16 cellular contexts compared by ENCODE assay signal in the genomic region with DNA sequence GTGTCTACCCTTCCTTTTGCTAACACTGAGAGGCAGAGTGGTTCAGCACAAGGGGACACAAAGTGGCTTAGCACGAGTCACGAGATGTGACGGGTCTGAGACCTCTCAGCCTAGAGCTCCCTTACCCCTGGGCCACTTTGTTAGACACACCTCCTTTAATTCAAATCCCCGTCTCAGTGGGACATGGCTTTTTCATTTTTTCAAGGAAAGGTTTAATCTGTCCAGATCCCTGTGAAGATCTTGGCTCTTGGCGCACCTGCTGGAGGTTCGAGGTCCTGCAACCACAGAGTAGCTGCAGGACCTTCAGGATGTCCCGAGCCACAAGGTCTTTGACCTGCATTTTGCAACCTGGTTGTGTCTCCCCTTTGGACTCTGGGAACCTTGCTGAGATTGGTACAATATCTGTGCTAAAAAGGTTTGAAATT. TPM values are rescaled to one million over a fixed set of nuclear protein-coding genes. Genes with fewer than 3 reads are reported as not detected.
DNase-seq lines count a peak whose midpoint lies in the region; ATAC-seq and TF ChIP-seq lines count a peak whose summit lies in the region.
"Had no signal": no experiment of that assay in that cellular context is flagged by ENCODE, and none has a peak within 500 bp of the region (broad histone marks: within the 10 kb centered on the region; RNA-seq: fewer than 3 reads in every experiment).

No MANE protein-coding gene starts in this region.

- H2BK15ac ChIP-seq in IMR-90 (ENCODE audit: low read depth, low read length), result no peak overlapping the region

- no peak overlapping the region for H3K9ac ChIP-seq in IMR-90 (ENCODE audit: low read depth, low read length)

- TF ChIP-seq CTCF in C4-2B (conservative IDR thresholded peaks at IDR 0.05) (peak; percentile 86), IMR-90 (conservative IDR thresholded peaks at IDR 0.05; ENCODE audit: low read depth, low read length) (no peak), brain microvascular endothelial cell (IDR thresholded peaks at IDR 0.05; ENCODE audit: low read depth, low read length, missing control alignments) (peak; percentile 55), neural crest cell (conservative IDR thresholded peaks at IDR 0.05) (peak; percentile 42), stomach (IDR thresholded peaks at IDR 0.05) (peak in 2 of 7 experiments; percentile 9 to 11)

- dilution Hi-C loops in IMR-90 (cut with HindIII; ENCODE audit: low sequenced_read_pairs, unreplicated experiment), result no loop called here

- peaks cover 29% of the 10 kb centered on the region for H3K4me1 Mint-ChIP-seq in neural crest cell
- peaks cover 21 to 29% of the 10 kb centered on the region in 2 donors for H3K4me1 Mint-ChIP-seq in natural killer cell treated with Interleukin-12 subunit alpha and Interleukin-12 subunit beta and Interleukin-15 and Interleukin-18, amount 100 ng/mL, for 72 hours (ENCODE audit: low read depth in 2 of 2)

- H2BK5ac ChIP-seq in IMR-90 (ENCODE audit: low read depth, low read length, poor library complexity, severe bottlenecking), result no peak overlapping the region

- H4K8ac ChIP-seq in IMR-90 (ENCODE audit: low read depth in 2 of 2, low read length in 2 of 2), result no peak overlapping the region

- no peak for TF ChIP-seq RAD21 in IMR-90 (IDR thresholded peaks at IDR 0.05; ENCODE audit: low read length)

- no peak overlapping the region for H3K4me3 ChIP-seq in IMR-90 (ENCODE audit: insufficient read depth, low read depth, low read length)
- H3K4me3 ChIP-seq in brain microvascular endothelial cell (ENCODE audit: low read depth, low read length), result no peak overlapping the region
- no peak overlapping the region for H3K4me3 ChIP-seq in stomach

- TF ChIP-seq POLR2A in IMR-90 (IDR thresholded peaks at IDR 0.05; ENCODE audit: low read depth, low read length) (no peak), stomach (IDR thresholded peaks at IDR 0.05) (no peak)

- no peak overlapping the region for H3K4me3 Mint-ChIP-seq in neural crest cell
- H3K4me3 Mint-ChIP-seq in natural killer cell treated with Interleukin-12 subunit alpha and Interleukin-12 subunit beta and Interleukin-15 and Interleukin-18, amount 100 ng/mL, for 72 hours, result no peak overlapping the region
- H3K4me3 Mint-ChIP-seq: brain; CD4-positive, alpha-beta T cell; T-helper 17 cell had no signal

- H3K27me3 ChIP-seq in IMR-90 (ENCODE audit: control insufficient read depth, insufficient read depth, low read length) (no peaks in the 10 kb centered on the region), brain microvascular endothelial cell (replicated peaks) (no peaks in the 10 kb centered on the region), stomach (no peaks in the 10 kb centered on the region)

- H3K9me3 Mint-ChIP-seq in neural crest cell, result no peaks in the 10 kb centered on the region
- H3K9me3 Mint-ChIP-seq in natural killer cell treated with Interleukin-12 subunit alpha and Interleukin-12 subunit beta and Interleukin-15 and Interleukin-18, amount 100 ng/mL, for 72 hours, result no peaks in the 10 kb centered on the region
- H3K9me3 Mint-ChIP-seq: CD4-positive, alpha-beta T cell had no signal

- TF ChIP-seq EP300 in stomach (IDR thresholded peaks at IDR 0.05), result no peak

- H3K4ac ChIP-seq in IMR-90 (ENCODE audit: low read depth, low read length), result no peak overlapping the region

- no peak overlapping the region for H2AFZ ChIP-seq in IMR-90 (replicated peaks; ENCODE audit: low read length, poor library complexity)

- H3K36me3 ChIP-seq in IMR-90 (ENCODE audit: control insufficient read depth, insufficient read depth, low read length) (peaks cover 12% of the 10 kb centered on the region), brain microvascular endothelial cell (replicated peaks) (no peaks in the 10 kb centered on the region), stomach (peaks cover 0 to 5% (median 2%) of the 10 kb centered on the region in 4 donors)

- H4K5ac ChIP-seq in IMR-90 (ENCODE audit: low read depth, low read length), result no peak overlapping the region

- no peak overlapping the region for H3K4me2 ChIP-seq in IMR-90 (ENCODE audit: low read depth, low read length)

- H2BK20ac ChIP-seq in IMR-90 (ENCODE audit: low read depth, low read length), result no peak overlapping the region

- H3K79me1 ChIP-seq in IMR-90 (ENCODE audit: low read depth in 1 of 2, low read length in 2 of 2), result peaks cover 55 to 87% of the 10 kb centered on the region in 2 experiments

- H3K4me1 ChIP-seq in IMR-90 (ENCODE audit: control insufficient read depth, insufficient read depth, low read length), result peaks cover 29% of the 10 kb centered on the region
- peaks cover 7 to 59% (median 33%) of the 10 kb centered on the region in 4 donors for H3K4me1 ChIP-seq in stomach

- POLR2A ChIA-PET in IMR-90 (lab: Charles Lee; ENCODE audit: unreplicated experiment), result no interaction called here

- no TSS peak for BruUV-seq in IMR-90 (replicated peaks; lab: Mats Ljungman, UMichigan)

- intact Hi-C loops in IMR-90 (cut with micrococcal nuclease) (no loop called here), stomach (cut with DNase I; ENCODE audit: low total_unique reads) (no loop called here)

- H3K27ac Mint-ChIP-seq in neural crest cell (ENCODE audit: unreplicated experiment), result no peak overlapping the region
- H3K27ac Mint-ChIP-seq in natural killer cell treated with Interleukin-12 subunit alpha and Interleukin-12 subunit beta and Interleukin-15 and Interleukin-18, amount 100 ng/mL, for 72 hours, result peak overlapping the region in 1 of 2 donors; percentile 60
- H3K27ac Mint-ChIP-seq: CD4-positive, alpha-beta T cell; T-helper 17 cell had no signal

- peaks cover 31% of the 10 kb centered on the region for H3K9me1 ChIP-seq in IMR-90 (ENCODE audit: insufficient read depth, low read length)

- no peak overlapping the region for H3K18ac ChIP-seq in IMR-90 (ENCODE audit: low read depth, low read length)

- H2AK5ac ChIP-seq in IMR-90 (ENCODE audit: low read depth, low read length), result no peak overlapping the region

- WGBS in IMR-90 (ENCODE audit: extremely low coverage in 2 of 2, insufficient read length in 1 of 2), 2 experiments, result 98% methylated on average over 6 of the region's 7 CpGs; no CpG with 5 or more reads in 1 of the 2 experiments
- 86 to 90% (median 89%) methylated on average over 7 of the region's 7 CpGs for WGBS in stomach, 5 donors

- H3K9me3 ChIP-seq in IMR-90 (ENCODE audit: control insufficient read depth, insufficient read depth, low read length) (no peaks in the 10 kb centered on the region), stomach (no peaks in the 10 kb centered on the region)

- 0 out of 2 replicates have a peak overlapping the region, but pooled peaks have one; percentile 69 for H3K23ac ChIP-seq in IMR-90 (ENCODE audit: low read depth, low read length)

- H2AK9ac ChIP-seq in IMR-90 (replicated peaks; ENCODE audit: low read depth, low read length, poor library complexity), result no peak overlapping the region

- H3K27me3 Mint-ChIP-seq in neural crest cell (ENCODE audit: low read depth), result no peaks in the 10 kb centered on the region
- no peaks in the 10 kb centered on the region for H3K27me3 Mint-ChIP-seq in natural killer cell treated with Interleukin-12 subunit alpha and Interleukin-12 subunit beta and Interleukin-15 and Interleukin-18, amount 100 ng/mL, for 72 hours
- H3K27me3 Mint-ChIP-seq: brain; CD4-positive, alpha-beta T cell; T-helper 17 cell had no signal

- H3K14ac ChIP-seq in IMR-90 (replicated peaks; ENCODE audit: low read depth, low read length), result no peak overlapping the region

- no peak for ATAC-seq in IMR-90 (ENCODE audit: low read depth)
- ATAC-seq in natural killer cell treated with Interleukin-12 subunit alpha and Interleukin-12 subunit beta and Interleukin-15 and Interleukin-18, amount 100 ng/mL, for 72 hours, result no peak
- ATAC-seq: stimulated activated naive CD8-positive, alpha-beta T cell treated with anti-CD3 and anti-CD28 coated beads, Interleukin-15, Interleukin-2, amounts not matched to agents 100 U/mL and 50 U/mL, for 24 hours; T-helper 17 cell had no signal

- H4K91ac ChIP-seq in IMR-90 (ENCODE audit: insufficient read depth, low read depth, low read length), result no peak overlapping the region

- CTCF ChIA-PET in IMR-90 (lab: Yijun Ruan, JAX), result interaction anchor here (0.6 kb wide), 1 partner anchor 475 kb away, joined by 4 read pairs; no protein-coding TSS in a partner anchor

- H3K36me3 Mint-ChIP-seq in neural crest cell (ENCODE audit: low read depth), result peaks cover 3% of the 10 kb centered on the region
- H3K36me3 Mint-ChIP-seq in natural killer cell treated with Interleukin-12 subunit alpha and Interleukin-12 subunit beta and Interleukin-15 and Interleukin-18, amount 100 ng/mL, for 72 hours, result no peaks in the 10 kb centered on the region
- H3K36me3 Mint-ChIP-seq: brain had no signal

- DNase-seq in IMR-90 (no peak), brain microvascular endothelial cell (no peak), neural crest cell (ENCODE audit: low read depth, low spot score) (no peak), NK-92 (lab: John Stamatoyannopoulos, UW; ENCODE audit: unreplicated experiment) (no peak), NCI-H1436 (lab: John Stamatoyannopoulos, UW) (no peak), stomach (no peak)
- no peak for DNase-seq in natural killer cell treated with Interleukin-12 subunit alpha and Interleukin-12 subunit beta and Interleukin-15 and Interleukin-18, amount 100 ng/mL, for 72 hours (ENCODE audit: low spot score)
- DNase-seq: CD4-positive, alpha-beta T cell; foreskin fibroblast; mesenchymal stem cell; NCI-H526; stimulated activated CD4-positive, alpha-beta T cell treated with anti-CD3 and anti-CD28 coated beads, Interleukin-15, amount 100 ng/mL, for 24 hours; stimulated activated naive CD8-positive, alpha-beta T cell treated with anti-CD3 and anti-CD28 coated beads, Interleukin-15, Interleukin-2, amounts not matched to agents 100 U/mL and 50 U/mL, for 24 hours; T-helper 17 cell had no signal

- H2BK120ac ChIP-seq in IMR-90 (ENCODE audit: low read depth, low read length), result no peak overlapping the region

- in situ Hi-C loops in IMR-90 (cut with MboI; ENCODE audit: low sequenced_read_pairs) (no loop called here), brain microvascular endothelial cell (cut with HindIII; ENCODE audit: low pct_ligation_motif_present, low sequenced_read_pairs) (no loop called here)

- peaks cover 40% of the 10 kb centered on the region for H4K20me1 ChIP-seq in IMR-90 (ENCODE audit: insufficient read depth, low read length)

- H3K27ac ChIP-seq in C4-2B (peak overlapping the region; percentile 98), IMR-90 (ENCODE audit: insufficient read depth, low read length) (no peak overlapping the region), brain microvascular endothelial cell (no peak overlapping the region), stomach (peak overlapping the region in 2 of 5 donors; percentile 10 to 92)

- no peak overlapping the region for H3K56ac ChIP-seq in IMR-90 (ENCODE audit: extremely low read depth, insufficient read depth, low read length)

RNA-seq across cellular contexts. Expression of gene LPP, which starts 52.0 kb away (rescaled TPM):
- total RNA-seq in IMR-90 (2012; rRNA removed) (111 and 130 TPM in 2 replicates), neural crest cell (38.7 and 42.1 TPM in 2 replicates), stomach (100 to 1,000 TPM; 185 to 885 (median 487) TPM)
- polyA plus RNA-seq in IMR-90 (2012; rRNA removed) (16.0 and 17.6 TPM in 2 replicates), stomach (10 to 100 TPM in 1 of 3 donors, 1 to 10 TPM in 2; 8.0 to 14.6 (median 8.9) TPM)
- 7.4 and 10.6 TPM in 2 replicates for polyA plus RNA-seq in IMR-90 (2012; cell fraction: cytosol; rRNA removed)
- polyA plus RNA-seq in IMR-90 (2012; cell fraction: nucleus; rRNA removed; ENCODE audit: low replicate concordance), result 35.2 and 36.9 TPM in 2 replicates
- 10 to 100 TPM; 52.7 to 56.7 TPM for total RNA-seq in natural killer cell treated with Interleukin-12 subunit alpha and Interleukin-12 subunit beta and Interleukin-15 and Interleukin-18, amount 100 ng/mL, for 72 hours
